Comparison of ENCODE assay signal across 8 cellular contexts in genomic region chr9:92669890-92670708, GRCh38. TPM values are rescaled to one million over a fixed set of nuclear protein-coding genes. Genes with fewer than 3 reads are reported as not detected.
DNase-seq lines count a peak whose midpoint lies in the region; ATAC-seq, FAIRE-seq and TF ChIP-seq lines count a peak whose summit lies in the region.

A gene with protein sequence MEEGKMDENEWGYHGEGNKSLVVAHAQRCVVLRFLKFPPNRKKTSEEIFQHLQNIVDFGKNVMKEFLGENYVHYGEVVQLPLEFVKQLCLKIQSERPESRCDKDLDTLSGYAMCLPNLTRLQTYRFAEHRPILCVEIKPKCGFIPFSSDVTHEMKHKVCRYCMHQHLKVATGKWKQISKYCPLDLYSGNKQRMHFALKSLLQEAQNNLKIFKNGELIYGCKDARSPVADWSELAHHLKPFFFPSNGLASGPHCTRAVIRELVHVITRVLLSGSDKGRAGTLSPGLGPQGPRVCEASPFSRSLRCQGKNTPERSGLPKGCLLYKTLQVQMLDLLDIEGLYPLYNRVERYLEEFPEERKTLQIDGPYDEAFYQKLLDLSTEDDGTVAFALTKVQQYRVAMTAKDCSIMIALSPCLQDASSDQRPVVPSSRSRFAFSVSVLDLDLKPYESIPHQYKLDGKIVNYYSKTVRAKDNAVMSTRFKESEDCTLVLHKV (minus strand): TSS chr9:92670131. CDS start chr9:92669988, 143 bp downstream.

- H3K9me3 ChIP-seq in astrocyte (ENCODE audit: insufficient read depth, low read depth, low read length): no peaks in the 10 kb centered on the region
- no peaks in the 10 kb centered on the region for H3K9me3 ChIP-seq in right cardiac atrium (ENCODE audit: control insufficient read depth, low read length)
- H3K9me3 ChIP-seq in uterus: no peaks in the 10 kb centered on the region

- under 1% methylated on average over 75 of the region's 75 CpGs for WGBS in right cardiac atrium

- TF ChIP-seq CTCF in astrocyte (IDR thresholded peaks at IDR 0.05; ENCODE audit: insufficient read depth, low read depth, low read length): no peak
- TF ChIP-seq CTCF in uterus (IDR thresholded peaks at IDR 0.05): peak in 2 of 4 experiments; percentile 35 to 41

- peaks cover 4% of the 10 kb centered on the region for H3K36me3 Mint-ChIP-seq in astrocyte (ENCODE audit: low read depth, unreplicated experiment)

- peak; percentile 99 for DNase-seq in NCI-H2029 (lab: John Stamatoyannopoulos, UW)
- peak; percentile 97 for DNase-seq in T-helper 22 cell (ENCODE audit: low read depth)
- DNase-seq in astrocyte (ENCODE audit: low read depth): peak; percentile 98
- peak; percentile 99 to 100 (median 99) for DNase-seq in right cardiac atrium
- DNase-seq in pulmonary artery endothelial cell (ENCODE audit: low read depth, low spot score): peak; percentile 95
- DNase-seq in uterus: peak; percentile 98

- ATAC-seq in GM18508 (IDR thresholded peaks at IDR 0.05; ENCODE audit: insufficient read depth, unreplicated experiment) (peak; percentile 77), HG02981 (IDR thresholded peaks at IDR 0.05; ENCODE audit: unreplicated experiment) (peak; percentile 93), right cardiac atrium (peak; percentile 95 to 97)

- peak within 1 kb of the TSS; percentile 72 for H2AFZ ChIP-seq in astrocyte (ENCODE audit: low read depth, low read length)

- peak within 1 kb of the TSS; percentile 98 for H3K4me3 Mint-ChIP-seq in astrocyte (ENCODE audit: unreplicated experiment)

- peak within 1 kb of the TSS; percentile 83 for H3K4me3 ChIP-seq in astrocyte (ENCODE audit: insufficient read depth, low read depth, low read length)
- H3K4me3 ChIP-seq in right cardiac atrium (ENCODE audit: low read length): peak within 1 kb of the TSS; percentile 92
- peak within 1 kb of the TSS; percentile 68 to 93 for H3K4me3 ChIP-seq in uterus

- H3K27ac ChIP-seq in astrocyte (ENCODE audit: low read depth, low read length) (peak within 1 kb of the TSS; percentile 90), right cardiac atrium (ENCODE audit: low read length) (peak within 1 kb of the TSS; percentile 99), uterus (peak within 1 kb of the TSS; percentile 78 to 79)

- H3K9ac ChIP-seq in astrocyte (ENCODE audit: low read length): peak within 1 kb of the TSS; percentile 93

- intact Hi-C loops in right cardiac atrium (cut with DNase I): no loop called here
- intact Hi-C loops in uterus (cut with DNase I; ENCODE audit: low total_unique reads): no loop called here

- H3K79me2 ChIP-seq in astrocyte (ENCODE audit: insufficient read depth, low read length): peaks cover 53% of the 10 kb centered on the region

- peak within 1 kb of the TSS; percentile 93 for H3K4me2 ChIP-seq in astrocyte (ENCODE audit: low read length)

- H3K27me3 ChIP-seq in astrocyte (ENCODE audit: insufficient read depth, low read length) (no peaks in the 10 kb centered on the region), right cardiac atrium (ENCODE audit: control insufficient read depth, insufficient read depth) (no peaks in the 10 kb centered on the region), uterus (no peaks in the 10 kb centered on the region)

- peaks cover 2% of the 10 kb centered on the region for H3K9me3 Mint-ChIP-seq in astrocyte (ENCODE audit: unreplicated experiment)

- peak within 1 kb of the TSS; percentile 99 for H3K27ac Mint-ChIP-seq in astrocyte (ENCODE audit: unreplicated experiment)

- H3K27me3 Mint-ChIP-seq in astrocyte (ENCODE audit: low read depth, unreplicated experiment): no peaks in the 10 kb centered on the region

- peaks cover 13% of the 10 kb centered on the region for H3K4me1 ChIP-seq in astrocyte (ENCODE audit: insufficient read depth, low read length)
- H3K4me1 ChIP-seq in right cardiac atrium (ENCODE audit: control insufficient read depth, insufficient read depth, low read length): peaks cover 11% of the 10 kb centered on the region
- peaks cover 0 to 6% of the 10 kb centered on the region in 2 donors for H3K4me1 ChIP-seq in uterus

- peak; percentile 58 to 74 for TF ChIP-seq POLR2A in uterus (IDR thresholded peaks at IDR 0.05)

- peaks cover 31% of the 10 kb centered on the region for H4K20me1 ChIP-seq in astrocyte (ENCODE audit: insufficient read depth, low read length)

- FAIRE-seq in astrocyte (lab: Jason Lieb, UNC): no peak

- H3K36me3 ChIP-seq in astrocyte (ENCODE audit: insufficient read depth, low read length): no peaks in the 10 kb centered on the region
- no peaks in the 10 kb centered on the region for H3K36me3 ChIP-seq in uterus

- H3K4me1 Mint-ChIP-seq in astrocyte (ENCODE audit: low read depth, unreplicated experiment): peaks cover 15% of the 10 kb centered on the region

RNA-seq across cellular contexts. Expression of the gene that starts here (rescaled TPM):
- total RNA-seq in astrocyte (11.3 and 14.1 TPM in 2 replicates), right cardiac atrium (10 to 100 TPM; 10.2 to 20.9 (median 11.6) TPM), pulmonary artery endothelial cell (26.0 and 29.8 TPM in 2 replicates), uterus (10 to 100 TPM in 2 of 4 donors, 1 to 10 TPM in 2; 5.9 to 13.1 (median 8.5) TPM)
- polyA plus RNA-seq in right cardiac atrium: 8.6 TPM

Comparison
In these comparisons a context has a peak if more than half of its experiments do, and no peak if none do; other contexts are left out.
1. Peak in every context shown above with its lines: DNase-seq, ATAC-seq, H3K4me3 ChIP-seq and H3K27ac ChIP-seq.